In genomic region chr22:26544489-26544888, GRCh38 we compare ENCODE assay signal across 25 cellular contexts. TPM values are rescaled to one million over a fixed set of nuclear protein-coding genes. Genes with fewer than 3 reads are reported as not detected.
DNase-seq lines count a peak whose midpoint lies in the region; ATAC-seq, FAIRE-seq and TF ChIP-seq lines count a peak whose summit lies in the region.
"Had no signal": no experiment of that assay in that cellular context is flagged by ENCODE, and none has a peak within 500 bp of the region (broad histone marks: within the 10 kb centered on the region; RNA-seq: fewer than 3 reads in every experiment).

No MANE protein-coding gene starts in this region.

- H3K9me2 ChIP-seq in OCI-LY1 (ENCODE audit: low read depth, low read length) = no peaks in the 10 kb centered on the region

- H3K9ac ChIP-seq in liver (ENCODE audit: low read depth in 1 of 2, low read length in 2 of 2) (no peak overlapping the region), HepG2 (ENCODE audit: insufficient read depth, low read depth, low read length) (no peak overlapping the region), OCI-LY1 (ENCODE audit: low read length) (no peak overlapping the region; the same call in 1 of the 2 replicates)

- FAIRE-seq in HepG2 (lab: Jason Lieb, UNC) = no peak
- FAIRE-seq: endothelial cell of umbilical vein, GM18507, keratinocyte had no signal

- TF ChIP-seq EP300 in HepG2 (IDR thresholded peaks at IDR 0.05; ENCODE audit: low read depth in 2 of 2, low read length in 2 of 2) (no peak), HepG2 (CRISPR knock-in tag; IDR thresholded peaks at IDR 0.05; ENCODE audit: borderline replicate concordance) (no peak), suprapubic skin (IDR thresholded peaks at IDR 0.05) (no peak)

- H3K27ac ChIP-seq in liver (ENCODE audit: low read depth in 1 of 2, low read length in 2 of 2) (no peak overlapping the region), HepG2 (ENCODE audit: extremely low read length, insufficient read depth, low read length) (no peak overlapping the region), OCI-LY1 (ENCODE audit: low read depth, low read length, poor library complexity, severe bottlenecking) (peak overlapping the region; percentile 88), suprapubic skin (no peak overlapping the region)
- H3K27ac ChIP-seq: ascending aorta, SK-N-MC, thoracic aorta had no signal

- intact Hi-C loops in HepG2 (cut with micrococcal nuclease; ENCODE audit: unreplicated experiment) = no loop called here

- TF ChIP-seq RAD21 in liver (IDR thresholded peaks at IDR 0.05) (peak in 1 of 2 donors; percentile 31), HepG2 (CRISPR knock-in tag; IDR thresholded peaks at IDR 0.05) (no peak)

- POLR2A ChIA-PET in HepG2 (lab: Yijun Ruan, JAX) = no interaction called here

- H3K4me3 ChIP-seq in liver (ENCODE audit: low read depth in 1 of 3, low read length in 3 of 3) = no peak overlapping the region
- no peak overlapping the region for H3K4me3 ChIP-seq in HepG2 (replicated peaks in 1 of 3; ENCODE audit: insufficient read depth in 1 of 3, low read depth in 2 of 3, low read length in 3 of 3)
- no peak overlapping the region for H3K4me3 ChIP-seq in OCI-LY1 (ENCODE audit: low read depth, low read length, poor library complexity, severe bottlenecking)
- H3K4me3 ChIP-seq in suprapubic skin = no peak overlapping the region
- H3K4me3 ChIP-seq: ascending aorta, SK-N-MC, smooth muscle cell, thoracic aorta had no signal

- CTCF ChIA-PET in HepG2 (lab: Yijun Ruan, JAX; ENCODE audit: low intra/inter-chr PET ratio, low total read pairs) = no interaction called here

- no peak overlapping the region for H3K4me2 ChIP-seq in HepG2 (ENCODE audit: low read depth, low read length)
- no peak overlapping the region for H3K4me2 ChIP-seq in OCI-LY1 (ENCODE audit: low read length)
- H3K4me2 ChIP-seq: smooth muscle cell had no signal

- no peak overlapping the region for H2AFZ ChIP-seq in HepG2 (ENCODE audit: low read length)
- no peak overlapping the region for H2AFZ ChIP-seq in OCI-LY1 (ENCODE audit: low read length)

- no peaks in the 10 kb centered on the region for H3K9me3 ChIP-seq in liver (ENCODE audit: control insufficient read depth in 4 of 4, low read length in 3 of 4)
- no peaks in the 10 kb centered on the region for H3K9me3 ChIP-seq in HepG2 (ENCODE audit: low read length)
- no peaks in the 10 kb centered on the region for H3K9me3 ChIP-seq in OCI-LY1 (ENCODE audit: low read length)
- H3K9me3 ChIP-seq in suprapubic skin = no peaks in the 10 kb centered on the region
- H3K9me3 ChIP-seq: ascending aorta, thoracic aorta had no signal

- no peaks in the 10 kb centered on the region for H3K27me3 ChIP-seq in liver (ENCODE audit: control insufficient read depth in 4 of 4, insufficient read depth in 4 of 4, low read length in 3 of 4)
- H3K27me3 ChIP-seq in HepG2 (ENCODE audit: control insufficient read depth in 1 of 2, insufficient read depth in 2 of 2, low read length in 2 of 2) = no peaks in the 10 kb centered on the region
- no peaks in the 10 kb centered on the region for H3K27me3 ChIP-seq in OCI-LY1 (ENCODE audit: insufficient read depth, low read length)
- no peaks in the 10 kb centered on the region for H3K27me3 ChIP-seq in suprapubic skin
- H3K27me3 ChIP-seq: ascending aorta had no signal

- no peaks in the 10 kb centered on the region for H3K79me2 ChIP-seq in HepG2 (ENCODE audit: insufficient read depth, low read length)
- no peaks in the 10 kb centered on the region for H3K79me2 ChIP-seq in OCI-LY1 (ENCODE audit: insufficient read depth, low read length)

- H3K36me3 ChIP-seq in liver (ENCODE audit: control insufficient read depth in 4 of 4, insufficient read depth in 3 of 4, low read depth in 1 of 4, low read length in 3 of 4) = peaks cover 7 to 28% (median 21%) of the 10 kb centered on the region in 4 donors
- peaks cover 3 to 7% of the 10 kb centered on the region in 2 experiments; a peak in 3 of 5 replicates for H3K36me3 ChIP-seq in HepG2 (replicated peaks in 1 of 2; ENCODE audit: control insufficient read depth in 1 of 2, insufficient read depth in 2 of 2, low read length in 2 of 2)
- peaks cover 49% of the 10 kb centered on the region for H3K36me3 ChIP-seq in OCI-LY1 (ENCODE audit: insufficient read depth, low read length)
- H3K36me3 ChIP-seq in suprapubic skin = peaks cover 39% of the 10 kb centered on the region

- WGBS in liver = 90% methylated on average over 1 of the region's 1 CpG
- no CpG with 5 or more reads among the region's 1 CpG for WGBS in HepG2 (ENCODE audit: low lambda C conversion rate)
- 40% methylated on average over 1 of the region's 1 CpG for WGBS in suprapubic skin

- H3K4me1 ChIP-seq in liver (ENCODE audit: control insufficient read depth in 4 of 4, insufficient read depth in 4 of 4, low read length in 3 of 4) = peaks cover 0 to 36% (median 26%) of the 10 kb centered on the region in 4 donors
- H3K4me1 ChIP-seq in HepG2 (ENCODE audit: insufficient read depth, low read length) = peaks cover 8% of the 10 kb centered on the region
- peaks cover 65% of the 10 kb centered on the region for H3K4me1 ChIP-seq in OCI-LY1 (ENCODE audit: insufficient read depth, low read length, severe bottlenecking)
- H3K4me1 ChIP-seq in suprapubic skin = peaks cover 28% of the 10 kb centered on the region
- H3K4me1 ChIP-seq: ascending aorta had no signal

- BruUV-seq in HepG2 (replicated peaks; lab: Mats Ljungman, UMichigan) = no TSS peak

- no peak for DNase-seq in HepG2 (ENCODE audit: low spot score)
- DNase-seq in left lobe of liver (ENCODE audit: low spot score) = peak; percentile 79
- no peak for DNase-seq in suprapubic skin (ENCODE audit: low spot score in 2 of 2)
- DNase-seq in effector CD4-positive, alpha-beta T cell = no peak
- DNase-seq: activated naive CD4-positive, alpha-beta T cell treated with anti-CD3 and anti-CD28 coated beads, Interleukin-2, amount 50 U/mL, for 16 hours; activated T-cell treated with anti-CD3 and anti-CD28 coated beads, Interleukin-2, amount 50 U/mL, for 48 hours; caudate nucleus; GF-D8; NCI-H1105 treated with DMSO at 0.1 percent for 48 hours; NCI-H2029 treated with DMSO at 0.1 percent for 48 hours; NCI-H2227 treated with DMSO at 0.1 percent for 48 hours; occipital lobe; RPMI8226; stimulated activated CD4-positive, alpha-beta T cell treated with anti-CD3 and anti-CD28 coated beads, Interleukin-2, amount 100 ng/mL, for 24 hours; T-helper 9 cell had no signal

- ATAC-seq in HepG2 (no peak), left lobe of liver (peak; percentile 89), HG02642 (IDR thresholded peaks at IDR 0.05; ENCODE audit: poor library complexity, unreplicated experiment) (no peak)

- in situ Hi-C loops in HepG2 (cut with HindIII; ENCODE audit: extremely low pct_ligation_motif_present, low pct_unique_long_range_greater_than_20kb) = no loop called here

- H3F3A ChIP-seq in OCI-LY1 (ENCODE audit: insufficient read depth, low read length) = no peaks in the 10 kb centered on the region

- no peak for TF ChIP-seq CTCF in liver (IDR thresholded peaks at IDR 0.05; ENCODE audit: low read depth, low read length, missing input control)
- TF ChIP-seq CTCF in HepG2 (CRISPR knock-in tag; IDR thresholded peaks at IDR 0.05) = no peak
- TF ChIP-seq CTCF in OCI-LY1 (IDR thresholded peaks at IDR 0.05; ENCODE audit: low read length) = no peak
- TF ChIP-seq CTCF in suprapubic skin (IDR thresholded peaks at IDR 0.05) = no peak

- no peak for TF ChIP-seq POLR2A in HepG2 (IDR thresholded peaks at IDR 0.05; ENCODE audit: insufficient read depth in 1 of 2, low read depth in 2 of 2, low read length in 2 of 2)
- no peak for TF ChIP-seq POLR2A in suprapubic skin (IDR thresholded peaks at IDR 0.05)

- H4K20me1 ChIP-seq in HepG2 (ENCODE audit: insufficient read depth, low read length) (no peaks in the 10 kb centered on the region), OCI-LY1 (ENCODE audit: insufficient read depth, low read length) (no peaks in the 10 kb centered on the region)

RNA-seq across cellular contexts. Expression of gene TFIP11, which starts 32.2 kb away (rescaled TPM):
- total RNA-seq in liver (10 to 100 TPM; 27.8 to 31.7 TPM), HepG2 (2016; rRNA removed; fragmentation: Illumina TruSeq; extraction: Trizol) (20.8 and 22.8 TPM in 2 replicates), left lobe of liver (19.8 TPM), suprapubic skin (10 to 100 TPM; 35.3 to 46.3 (median 37.5) TPM)
- polyA plus RNA-seq in liver (10 to 100 TPM; 14.3 to 21.3 TPM), HepG2 (2011; rRNA removed) (15.4 and 18.4 TPM in 2 replicates)
- total RNA-seq in HepG2 (2016; cell fraction: cytosol; rRNA removed; fragmentation: Illumina TruSeq; extraction: Trizol; ENCODE audit: low read depth) = 2.5 and 2.8 TPM in 2 replicates
- 20.2 and 22.6 TPM in 2 replicates for total RNA-seq in HepG2 (2016; cell fraction: insoluble cytoplasmic fraction; rRNA removed; fragmentation: Illumina TruSeq; extraction: Trizol)
- 4.9 and 5.7 TPM in 2 replicates for total RNA-seq in HepG2 (2016; cell fraction: membrane; rRNA removed; fragmentation: Illumina TruSeq; extraction: Trizol)
- 17.0 and 24.6 TPM in 2 replicates for total RNA-seq in HepG2 (2016; cell fraction: nucleus; rRNA removed; fragmentation: Illumina TruSeq; extraction: Trizol)
- polyA plus RNA-seq in HepG2 (2011; cell fraction: cytosol; rRNA removed) = 11.9 and 14.9 TPM in 2 replicates
- 19.7 and 24.6 TPM in 2 replicates for polyA plus RNA-seq in HepG2 (2011; cell fraction: nucleus; rRNA removed)
- polyA plus RNA-seq in HepG2 (2012) = 11.8 and 16.2 TPM in 2 replicates
- 0.94 and 1.1 TPM in 2 replicates for polyA plus RNA-seq in HepG2 (2016; cell fraction: cytosol; fragmentation: Illumina TruSeq; extraction: Trizol; ENCODE audit: low read depth)
- polyA plus RNA-seq in HepG2 (2016; cell fraction: insoluble cytoplasmic fraction; fragmentation: Illumina TruSeq; extraction: Trizol; ENCODE audit: low read depth) = 16.1 and 16.3 TPM in 2 replicates
- 1.7 and 2.2 TPM in 2 replicates for polyA plus RNA-seq in HepG2 (2016; cell fraction: membrane; fragmentation: Illumina TruSeq; extraction: Trizol; ENCODE audit: low read depth)
- polyA plus RNA-seq in HepG2 (2016; cell fraction: nucleus; fragmentation: Illumina TruSeq; extraction: Trizol; ENCODE audit: insufficient read depth, low read depth) = 22.2 and 27.8 TPM in 2 replicates
- 32.9 and 35.2 TPM in 2 replicates for polyA minus RNA-seq in HepG2 (2011; rRNA and poly(A)+ RNA removed; ENCODE audit: low replicate concordance)
- polyA minus RNA-seq in HepG2 (2011; cell fraction: cytosol; rRNA and poly(A)+ RNA removed) = 11.9 and 15.1 TPM in 2 replicates
- polyA minus RNA-seq in HepG2 (2011; cell fraction: nucleus; rRNA and poly(A)+ RNA removed) = 30.3 and 31.2 TPM in 2 replicates

RNA-seq across cellular contexts. Expression of gene TPST2, which starts 45.4 kb away (rescaled TPM):
- total RNA-seq in liver = 100 to 1,000 TPM in 1 of 2 donors, 10 to 100 TPM in 1; 33.3 to 109 TPM
- polyA plus RNA-seq in liver = 10 to 100 TPM; 58.1 to 81.3 TPM
- 9.2 and 15.2 TPM in 2 replicates for total RNA-seq in HepG2 (2016; rRNA removed; fragmentation: Illumina TruSeq; extraction: Trizol)
- 10.0 and 10.4 TPM in 2 replicates for total RNA-seq in HepG2 (2016; cell fraction: cytosol; rRNA removed; fragmentation: Illumina TruSeq; extraction: Trizol; ENCODE audit: low read depth)
- 7.8 and 13.5 TPM in 2 replicates for total RNA-seq in HepG2 (2016; cell fraction: insoluble cytoplasmic fraction; rRNA removed; fragmentation: Illumina TruSeq; extraction: Trizol)
- total RNA-seq in HepG2 (2016; cell fraction: membrane; rRNA removed; fragmentation: Illumina TruSeq; extraction: Trizol) = 17.6 and 23.3 TPM in 2 replicates
- 10.0 and 10.8 TPM in 2 replicates for total RNA-seq in HepG2 (2016; cell fraction: nucleus; rRNA removed; fragmentation: Illumina TruSeq; extraction: Trizol)
- 23.8 and 29.5 TPM in 2 replicates for polyA plus RNA-seq in HepG2 (2011; rRNA removed)
- polyA plus RNA-seq in HepG2 (2011; cell fraction: cytosol; rRNA removed) = 27.5 and 32.7 TPM in 2 replicates
- polyA plus RNA-seq in HepG2 (2011; cell fraction: nucleus; rRNA removed) = 21.6 and 24.3 TPM in 2 replicates
- 9.2 and 17.3 TPM in 2 replicates for polyA plus RNA-seq in HepG2 (2012)
- 13.1 and 15.0 TPM in 2 replicates for polyA plus RNA-seq in HepG2 (2016; cell fraction: cytosol; fragmentation: Illumina TruSeq; extraction: Trizol; ENCODE audit: low read depth)
- polyA plus RNA-seq in HepG2 (2016; cell fraction: insoluble cytoplasmic fraction; fragmentation: Illumina TruSeq; extraction: Trizol; ENCODE audit: low read depth) = 10.0 and 11.2 TPM in 2 replicates
- 19.3 and 21.6 TPM in 2 replicates for polyA plus RNA-seq in HepG2 (2016; cell fraction: membrane; fragmentation: Illumina TruSeq; extraction: Trizol; ENCODE audit: low read depth)
- 16.7 and 18.4 TPM in 2 replicates for polyA plus RNA-seq in HepG2 (2016; cell fraction: nucleus; fragmentation: Illumina TruSeq; extraction: Trizol; ENCODE audit: insufficient read depth, low read depth)
- polyA minus RNA-seq in HepG2 (2011; rRNA and poly(A)+ RNA removed; ENCODE audit: low replicate concordance) = 13.6 and 45.9 TPM in 2 replicates
- polyA minus RNA-seq in HepG2 (2011; cell fraction: cytosol; rRNA and poly(A)+ RNA removed) = 10.1 and 10.6 TPM in 2 replicates
- 11.7 and 12.1 TPM in 2 replicates for polyA minus RNA-seq in HepG2 (2011; cell fraction: nucleus; rRNA and poly(A)+ RNA removed)
- 71.9 TPM for total RNA-seq in left lobe of liver
- total RNA-seq in suprapubic skin = 10 to 100 TPM; 44.5 to 59.4 (median 51.9) TPM
